Comparison of ENCODE assay signal across 30 cellular contexts in genomic region chrX:42237956-42238355, GRCh38.
"Had no signal": no experiment of that assay in that cellular context is flagged by ENCODE, and none has a peak within 500 bp of the region (broad histone marks: within the 10 kb centered on the region; RNA-seq: fewer than 3 reads in every experiment).

No MANE protein-coding gene starts in this region.

- H3K27ac ChIP-seq: body of pancreas, cardiac muscle cell, coronary artery, neutrophil, ovary, right lobe of liver, skin epidermis, stomach, suprapubic skin, tibial artery, WERI-Rb-1 had no signal

- H3K36me3 ChIP-seq: cardiac muscle cell, neutrophil, ovary, right lobe of liver, stomach, suprapubic skin, tibial artery, WERI-Rb-1 had no signal

- ATAC-seq: activated CD4-positive, CD25-positive, alpha-beta regulatory T cell treated with anti-CD3 and anti-CD28 coated beads, Interleukin-2, amount 50 U/mL, for 24 hours; body of pancreas; effector memory CD8-positive, alpha-beta T cell; left cardiac atrium; left ventricle myocardium superior; right lobe of liver; stimulated activated naive B cell treated with anti-CD40 and anti-IgM and Interleukin-4, amounts not matched to agents 10 μg/mL and 1 μg/mL and 100 μg/mL, for 72 hours had no signal

- H3K4me3 ChIP-seq: body of pancreas, cardiac muscle cell, coronary artery, ovary, right lobe of liver, skin epidermis, stomach, suprapubic skin, tibial artery had no signal

- DNase-seq: activated CD4-positive, alpha-beta T cell treated with anti-CD3 and anti-CD28 coated beads for 48 hours; activated CD4-positive, alpha-beta T cell treated with anti-CD3 and anti-CD28 coated beads, Interleukin-2, amount 50 U/mL, for 48 hours; activated CD8-positive, alpha-beta memory T cell treated with anti-CD3 and anti-CD28 coated beads for 24 hours; activated effector memory CD4-positive, alpha-beta T cell treated with Interleukin-2 at 50 U/mL for 16 hours; activated naive CD4-positive, alpha-beta T cell treated with Interleukin-2 at 50 U/mL for 16 hours; activated naive CD8-positive, alpha-beta T cell treated with anti-CD3 and anti-CD28 coated beads for 36 hours; body of pancreas; cerebellar nuclear complex; effector memory CD8-positive, alpha-beta T cell; erythroblast; glutamatergic neuron; left cardiac atrium; left ventricle myocardium superior; naive B cell; nephron progenitor cell; ovary; right lobe of liver; stimulated activated CD4-positive, alpha-beta T cell treated with anti-CD3 and anti-CD28 coated beads, Interleukin-1b, Interleukin-23, amount 100 ng/mL, for 48 hours; stimulated activated naive B cell treated with anti-CD40 and anti-IgM and Interleukin-4, amounts not matched to agents 10 μg/mL and 1 μg/mL and 100 μg/mL, for 72 hours; stomach; SW 1271; T-helper 9 cell; tibial artery; WERI-Rb-1 had no signal

- H3K9me3 ChIP-seq: body of pancreas, neutrophil, ovary, right lobe of liver, stomach, suprapubic skin, tibial artery had no signal

- H3K27me3 ChIP-seq: body of pancreas, cardiac muscle cell, neutrophil, ovary, right lobe of liver, stomach, suprapubic skin, tibial artery had no signal

- H3K4me1 ChIP-seq: body of pancreas, right lobe of liver, stomach, suprapubic skin, tibial artery had no signal
